ENCODE assay signal across 19 cellular contexts in genomic region chr7:16223963-16224707, GRCh38.
DNase-seq lines count a peak whose midpoint lies in the region; ATAC-seq and TF ChIP-seq lines count a peak whose summit lies in the region.
"Had no signal": no experiment of that assay in that cellular context is flagged by ENCODE, and none has a peak within 500 bp of the region (broad histone marks: within the 10 kb centered on the region; RNA-seq: fewer than 3 reads in every experiment).

No MANE protein-coding gene starts in this region.

- peaks cover 19 to 24% of the 10 kb centered on the region in 2 donors for H3K4me1 Mint-ChIP-seq in immature natural killer cell
- H3K4me1 Mint-ChIP-seq: naive B cell had no signal

- H3K4me1 ChIP-seq in body of pancreas (no peaks in the 10 kb centered on the region), aorta (ENCODE audit: control insufficient read depth in 1 of 2, insufficient read depth in 2 of 2, low read length in 2 of 2) (no peaks in the 10 kb centered on the region)
- H3K4me1 ChIP-seq: left ventricle myocardium inferior, upper lobe of right lung had no signal

- H3K4me3 Mint-ChIP-seq in immature natural killer cell = peak overlapping the region; percentile 62 to 91 (median 75)
- H3K4me3 Mint-ChIP-seq: naive B cell had no signal

- no peak for TF ChIP-seq CTCF in body of pancreas (IDR thresholded peaks at IDR 0.05)

- ATAC-seq in body of pancreas = no peak
- ATAC-seq in aorta (ENCODE audit: low FRiP score) = no peak
- ATAC-seq: right cardiac atrium, upper lobe of right lung had no signal

- H3K9me3 ChIP-seq in body of pancreas (no peaks in the 10 kb centered on the region), aorta (ENCODE audit: control insufficient read depth, low read length) (no peaks in the 10 kb centered on the region)
- H3K9me3 ChIP-seq: upper lobe of right lung had no signal

- intact Hi-C loops in body of pancreas (cut with DNase I) = no loop called here
- intact Hi-C loops in aorta (cut with DNase I) = no loop called here

- WGBS in body of pancreas, 2 donors = 80 to 89% methylated on average over 8 of the region's 8 CpGs
- 74 to 86% methylated on average over 8 of the region's 8 CpGs for WGBS in aorta, 2 donors

- H3K4me3 ChIP-seq in body of pancreas (no peak overlapping the region), aorta (ENCODE audit: low read length in 2 of 2) (no peak overlapping the region)
- H3K4me3 ChIP-seq: left ventricle myocardium inferior, upper lobe of right lung had no signal

- TF ChIP-seq POLR2A in body of pancreas (IDR thresholded peaks at IDR 0.05) = no peak

- H3K36me3 ChIP-seq in body of pancreas (replicated peaks in 1 of 2; ENCODE audit: insufficient read depth in 1 of 2, low read depth in 2 of 2) (no peaks in the 10 kb centered on the region), aorta (ENCODE audit: control insufficient read depth in 1 of 2, insufficient read depth in 2 of 2, low read length in 1 of 2) (no peaks in the 10 kb centered on the region)
- H3K36me3 ChIP-seq: left ventricle myocardium inferior, upper lobe of right lung had no signal

- H3K9me3 Mint-ChIP-seq in immature natural killer cell = peaks cover 0 to 10% (median 3%) of the 10 kb centered on the region in 6 donors

- H3K27ac ChIP-seq in body of pancreas (no peak overlapping the region), aorta (ENCODE audit: low read depth in 1 of 2, low read length in 2 of 2) (no peak overlapping the region)
- H3K27ac ChIP-seq: left ventricle myocardium inferior, upper lobe of right lung had no signal

- H3K27ac Mint-ChIP-seq in immature natural killer cell = peak overlapping the region in 2 of 6 donors; percentile 6 to 17
- H3K27ac Mint-ChIP-seq: naive B cell had no signal

- H3K27me3 ChIP-seq in body of pancreas (no peaks in the 10 kb centered on the region), aorta (ENCODE audit: control insufficient read depth in 1 of 2, insufficient read depth in 2 of 2, low read length in 1 of 2) (no peaks in the 10 kb centered on the region)
- H3K27me3 ChIP-seq: upper lobe of right lung had no signal

- DNase-seq in activated naive CD4-positive, alpha-beta T cell treated with Interleukin-2 at 50 U/mL for 16 hours = peak; percentile 32
- no peak for DNase-seq in activated naive CD4-positive, alpha-beta T cell treated with anti-CD3 and anti-CD28 coated beads, Interleukin-2, amount 50 U/mL, for 16 hours
- peak; percentile 11 for DNase-seq in activated T-cell treated with anti-CD3 and anti-CD28 coated beads for 24 hours (ENCODE audit: low read depth)
- peak; percentile 57 to 61 (median 60) for DNase-seq in immature natural killer cell
- DNase-seq in stimulated activated CD8-positive, alpha-beta memory T cell treated with anti-CD3 and anti-CD28 coated beads, Interleukin-7, amount 100 ng/mL, for 24 hours (ENCODE audit: low read depth) = peak; percentile 18
- DNase-seq in body of pancreas = no peak
- no peak for DNase-seq in aorta
- no peak for DNase-seq in nucleus accumbens (lab: John Stamatoyannopoulos, UW)
- DNase-seq: ACHN, Calu3, cerebellar nuclear complex, HCEC 1CT, hippocampal formation, left ventricle myocardium inferior, naive B cell, NCI-H187, NCI-H526, right cardiac atrium, upper lobe of right lung had no signal

- H3K36me3 Mint-ChIP-seq in immature natural killer cell = peaks cover 6 to 8% (median 6%) of the 10 kb centered on the region in 3 donors

- no peaks in the 10 kb centered on the region for H3K27me3 Mint-ChIP-seq in immature natural killer cell (ENCODE audit: low read depth in 3 of 3)
- H3K27me3 Mint-ChIP-seq: naive B cell had no signal

Comparison
In these comparisons a context has a peak if more than half of its experiments do, and no peak if none do; other contexts are left out.
1. DNase-seq: peak in activated naive CD4-positive, alpha-beta T cell treated with Interleukin-2 at 50 U/mL for 16 hours (single experiment), activated T-cell treated with anti-CD3 and anti-CD28 coated beads for 24 hours (single experiment), immature natural killer cell (3 of 3) and stimulated activated CD8-positive, alpha-beta memory T cell treated with anti-CD3 and anti-CD28 coated beads, Interleukin-7, amount 100 ng/mL, for 24 hours (single experiment); none in activated naive CD4-positive, alpha-beta T cell treated with anti-CD3 and anti-CD28 coated beads, Interleukin-2, amount 50 U/mL, for 16 hours (single experiment), body of pancreas (0 of 4), aorta (0 of 2) and nucleus accumbens (0 of 56).